Comparison of ENCODE assay signal across 2 cellular contexts in genomic region chr7:120950539-120951308, GRCh38.
A peak's percentile ranks its signal among the peaks of the same experiment; 100 is the strongest.
TF ChIP-seq lines count a peak whose summit lies in the region.

ING3 (plus strand) TSS chr7:120950777; CDS start chr7:120950897, 120 bp downstream.

TF ChIP-seq in IMR-90, 13 proteins besides CTCF, POLR2A, EP300 and RAD21 (continued from another document):
- peak; percentile 49; the same call in 1 of the 2 replicates for TF ChIP-seq MXI1 (IDR thresholded peaks at IDR 0.05; ENCODE audit: borderline replicate concordance, low read depth, low read length)
- TF ChIP-seq FOS (IDR thresholded peaks at IDR 0.05; ENCODE audit: low read depth, low read length) = 0 out of 2 replicates have a peak, but pooled peaks have one; percentile 22
- TF ChIP-seq CEBPB (IDR thresholded peaks at IDR 0.05; ENCODE audit: low read depth, low read length) = 0 out of 2 replicates have a peak, but pooled peaks have one; percentile 26
- peak; percentile 75; the same call in 1 of the 2 replicates for TF ChIP-seq MAZ (IDR thresholded peaks at IDR 0.05; ENCODE audit: borderline replicate concordance, low read depth, low read length)
- 0 out of 2 replicates have a peak, but pooled peaks have one; percentile 16 for TF ChIP-seq BHLHE40 (IDR thresholded peaks at IDR 0.05; ENCODE audit: low read depth, low read length)
- peak; percentile 62; the same call in 1 of the 2 replicates for TF ChIP-seq USF2 (IDR thresholded peaks at IDR 0.05; ENCODE audit: low read depth, low read length)
- TF ChIP-seq SMC3 (IDR thresholded peaks at IDR 0.05; ENCODE audit: low read depth, low read length) = no peak
- TF ChIP-seq NFE2L2 (IDR thresholded peaks at IDR 0.05; ENCODE audit: low read depth, low read length) = no peak
- TF ChIP-seq ELK1 (IDR thresholded peaks at IDR 0.05; ENCODE audit: borderline replicate concordance, low read depth, low read length) = no peak
- TF ChIP-seq RFX5 (IDR thresholded peaks at IDR 0.05; ENCODE audit: low read depth, low read length) = no peak

TF ChIP-seq in endothelial cell of umbilical vein, 7 proteins besides CTCF, POLR2A, EP300 and RAD21 (continued from another document):
- TF ChIP-seq MAX (IDR thresholded peaks at IDR 0.05; ENCODE audit: insufficient read depth, insufficient read length) (no peak), EZH2 (IDR thresholded peaks at IDR 0.05; ENCODE audit: borderline replicate concordance, low read depth, low read length, severe bottlenecking) (no peak), GATA2 (IDR thresholded peaks at IDR 0.05; ENCODE audit: insufficient read depth, insufficient read length, low read depth, low read length) (no peak), MYC (IDR thresholded peaks at IDR 0.05; ENCODE audit: low read depth, low read length) (peak; percentile 20), JUN (IDR thresholded peaks at IDR 0.05; ENCODE audit: borderline replicate concordance, insufficient read depth, insufficient read length, low read depth) (no peak)
